10 cellular contexts compared by ENCODE assay signal in genomic region chr12:124744659-124745467, GRCh38.
A peak's percentile ranks its signal among the peaks of the same experiment; 100 is the strongest.
DNase-seq lines count a peak whose midpoint lies in the region; ATAC-seq and TF ChIP-seq lines count a peak whose summit lies in the region.
"Had no signal": no experiment of that assay in that cellular context is flagged by ENCODE, and none has a peak within 500 bp of the region (broad histone marks: within the 10 kb centered on the region; RNA-seq: fewer than 3 reads in every experiment).

No MANE protein-coding gene starts in this region.

- H3K36me3 Mint-ChIP-seq in activated CD4-positive, alpha-beta T cell treated with anti-CD3 and anti-CD28 coated beads, Interleukin-2, amount 10 ng/mL, durations not matched to agents 24 days and 14 days (ENCODE audit: low read depth): no peaks in the 10 kb centered on the region
- no peaks in the 10 kb centered on the region for H3K36me3 Mint-ChIP-seq in activated T-cell treated with anti-CD3 and anti-CD28 coated beads, Interleukin-2, amount 50 U/mL, for 4 hours (ENCODE audit: insufficient read depth)
- H3K36me3 Mint-ChIP-seq: activated naive CD8-positive, alpha-beta T cell treated with anti-CD3 and anti-CD28 coated beads, Interleukin-2, amount 10 ng/mL, durations not matched to agents 7 days and 5 days had no signal

- DNase-seq in activated CD4-positive, alpha-beta T cell treated with anti-CD3 and anti-CD28 coated beads for 48 hours: peak; percentile 54
- no peak for DNase-seq in activated CD4-positive, alpha-beta T cell treated with anti-CD3 and anti-CD28 coated beads, Interleukin-2, amount 10 ng/mL, durations not matched to agents 24 days and 14 days
- peak; percentile 41 for DNase-seq in NCI-H226
- DNase-seq in foreskin keratinocyte: no peak
- DNase-seq in AML-193 (lab: John Stamatoyannopoulos, UW): no peak
- no peak for DNase-seq in activated T-cell treated with anti-CD3 and anti-CD28 coated beads, Interleukin-2, amount 50 U/mL, for 4 hours
- no peak for DNase-seq in NCI-H1105 treated with DMSO at 0.1 percent for 48 hours (lab: John Stamatoyannopoulos, UW)
- DNase-seq: activated naive CD8-positive, alpha-beta T cell treated with anti-CD3 and anti-CD28 coated beads, Interleukin-2, amount 10 ng/mL, durations not matched to agents 7 days and 5 days; CD4-positive, CD25-positive, alpha-beta regulatory T cell had no signal

- no peaks in the 10 kb centered on the region for H3K9me3 Mint-ChIP-seq in activated CD4-positive, alpha-beta T cell treated with anti-CD3 and anti-CD28 coated beads, Interleukin-2, amount 10 ng/mL, durations not matched to agents 24 days and 14 days
- H3K9me3 Mint-ChIP-seq in activated T-cell treated with anti-CD3 and anti-CD28 coated beads, Interleukin-2, amount 50 U/mL, for 4 hours: no peaks in the 10 kb centered on the region
- H3K9me3 Mint-ChIP-seq: activated naive CD8-positive, alpha-beta T cell treated with anti-CD3 and anti-CD28 coated beads, Interleukin-2, amount 10 ng/mL, durations not matched to agents 7 days and 5 days had no signal

- H3K27ac ChIP-seq in foreskin keratinocyte: no peak overlapping the region
- H3K27ac ChIP-seq in temporal lobe (ENCODE audit: low read depth, low read length): peak overlapping the region; percentile 90

- H3K27me3 Mint-ChIP-seq in activated CD4-positive, alpha-beta T cell treated with anti-CD3 and anti-CD28 coated beads, Interleukin-2, amount 10 ng/mL, durations not matched to agents 24 days and 14 days: peaks cover 16% of the 10 kb centered on the region
- peaks cover 15% of the 10 kb centered on the region for H3K27me3 Mint-ChIP-seq in activated T-cell treated with anti-CD3 and anti-CD28 coated beads, Interleukin-2, amount 50 U/mL, for 4 hours (ENCODE audit: low read depth)

- peaks cover 26% of the 10 kb centered on the region for H3K4me1 Mint-ChIP-seq in activated CD4-positive, alpha-beta T cell treated with anti-CD3 and anti-CD28 coated beads, Interleukin-2, amount 10 ng/mL, durations not matched to agents 24 days and 14 days
- H3K4me1 Mint-ChIP-seq in activated T-cell treated with anti-CD3 and anti-CD28 coated beads, Interleukin-2, amount 50 U/mL, for 4 hours (ENCODE audit: low read depth): peaks cover 20% of the 10 kb centered on the region

- no peak overlapping the region for H3K4me3 Mint-ChIP-seq in activated CD4-positive, alpha-beta T cell treated with anti-CD3 and anti-CD28 coated beads, Interleukin-2, amount 10 ng/mL, durations not matched to agents 24 days and 14 days
- no peak overlapping the region for H3K4me3 Mint-ChIP-seq in activated T-cell treated with anti-CD3 and anti-CD28 coated beads, Interleukin-2, amount 50 U/mL, for 4 hours
- H3K4me3 Mint-ChIP-seq: activated naive CD8-positive, alpha-beta T cell treated with anti-CD3 and anti-CD28 coated beads, Interleukin-2, amount 10 ng/mL, durations not matched to agents 7 days and 5 days; CD4-positive, CD25-positive, alpha-beta regulatory T cell had no signal

- peak; percentile 34 for ATAC-seq in foreskin keratinocyte
- ATAC-seq in activated T-cell treated with anti-CD3 and anti-CD28 coated beads, Interleukin-2, amount 50 U/mL, for 4 hours: no peak

- intact Hi-C loops in activated CD4-positive, alpha-beta T cell treated with anti-CD3 and anti-CD28 coated beads, Interleukin-2, amount 10 ng/mL, durations not matched to agents 24 days and 14 days (cut with micrococcal nuclease): no loop called here

- no peaks in the 10 kb centered on the region for H3K27me3 ChIP-seq in foreskin keratinocyte

- H3K27ac Mint-ChIP-seq in activated CD4-positive, alpha-beta T cell treated with anti-CD3 and anti-CD28 coated beads, Interleukin-2, amount 10 ng/mL, durations not matched to agents 24 days and 14 days: no peak overlapping the region
- H3K27ac Mint-ChIP-seq: activated naive CD8-positive, alpha-beta T cell treated with anti-CD3 and anti-CD28 coated beads, Interleukin-2, amount 10 ng/mL, durations not matched to agents 7 days and 5 days; CD4-positive, CD25-positive, alpha-beta regulatory T cell had no signal

- no peak for TF ChIP-seq CTCF in foreskin keratinocyte (conservative IDR thresholded peaks at IDR 0.05)

- H3K4me1 ChIP-seq in foreskin keratinocyte: peaks cover 5% of the 10 kb centered on the region

Comparison
In these comparisons a context has a peak if more than half of its experiments do, and no peak if none do; other contexts are left out.
1. DNase-seq: peak in activated CD4-positive, alpha-beta T cell treated with anti-CD3 and anti-CD28 coated beads for 48 hours (single experiment) and NCI-H226 (single experiment); none in activated CD4-positive, alpha-beta T cell treated with anti-CD3 and anti-CD28 coated beads, Interleukin-2, amount 10 ng/mL, durations not matched to agents 24 days and 14 days (single experiment), foreskin keratinocyte (0 of 2), AML-193 (0 of 2), activated T-cell treated with anti-CD3 and anti-CD28 coated beads, Interleukin-2, amount 50 U/mL, for 4 hours (single experiment) and NCI-H1105 treated with DMSO at 0.1 percent for 48 hours (single experiment).